ENCODE assay signal across 1 cellular context in genomic region chr13:99075268-99076191, GRCh38.
TF ChIP-seq lines count a peak whose summit lies in the region.

No MANE protein-coding gene starts in this region.

TF ChIP-seq in SK-N-SH, 30 proteins besides CTCF, POLR2A, EP300 and RAD21 (continued from another document):
- TF ChIP-seq REST (IDR thresholded peaks at IDR 0.05; ENCODE audit: low read depth, low read length), result no peak
- TF ChIP-seq RFX5 (IDR thresholded peaks at IDR 0.05; ENCODE audit: low read length), result no peak
- TF ChIP-seq TCF12 (IDR thresholded peaks at IDR 0.05), result no peak
